In the genomic region with DNA sequence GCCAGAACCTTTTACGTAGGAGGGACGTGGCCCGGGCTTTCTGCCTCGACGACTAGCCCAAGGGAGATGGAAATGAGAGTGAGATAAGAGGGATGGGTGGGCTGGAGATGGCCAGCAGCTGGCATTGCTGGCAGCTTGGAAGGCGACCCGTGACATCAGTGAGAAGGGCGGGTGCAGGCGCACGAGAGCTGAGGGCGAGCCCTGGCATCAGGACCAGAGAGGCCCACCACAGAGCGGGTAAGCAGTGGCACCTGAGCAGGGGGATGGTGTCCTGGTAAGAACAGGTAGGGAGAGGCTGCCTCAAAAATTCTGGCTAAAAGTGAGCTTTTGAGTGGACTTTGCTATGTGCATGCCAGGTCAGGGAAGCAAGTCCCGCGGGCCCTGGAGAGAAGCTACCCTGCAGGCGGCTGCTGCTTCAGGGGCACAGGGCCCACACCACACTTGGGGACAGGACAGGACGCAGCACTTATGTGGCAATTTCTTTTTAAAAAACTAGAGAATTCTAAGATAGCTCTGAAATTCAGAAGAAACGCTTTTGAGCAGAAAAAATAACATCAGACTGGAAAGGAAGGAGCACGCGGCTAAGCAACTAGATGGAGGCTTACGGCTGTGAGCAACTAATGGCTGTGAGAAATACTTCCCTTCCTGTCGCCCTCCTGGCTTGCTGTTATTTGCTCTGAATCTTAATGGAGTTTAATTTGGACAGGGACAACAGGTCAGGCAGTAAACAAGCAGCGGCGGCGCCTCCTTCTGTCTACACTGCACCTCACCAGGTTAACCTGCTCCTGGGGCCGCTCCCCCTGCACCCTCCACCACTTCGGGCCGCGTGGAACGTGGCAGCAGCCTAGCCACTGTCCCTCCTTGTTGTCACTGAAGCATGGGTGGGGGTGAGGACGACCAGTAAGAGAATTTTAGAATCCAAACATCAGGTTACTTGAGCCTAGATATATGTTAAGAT, we compare ENCODE assay signal across 9 cellular contexts. TPM values are rescaled to one million over a fixed set of nuclear protein-coding genes. Genes with fewer than 3 reads are reported as not detected.
DNase-seq lines count a peak whose midpoint lies in the region; ATAC-seq and TF ChIP-seq lines count a peak whose summit lies in the region.
"Had no signal": no experiment of that assay in that cellular context is flagged by ENCODE, and none has a peak within 500 bp of the region (broad histone marks: within the 10 kb centered on the region; RNA-seq: fewer than 3 reads in every experiment).

No MANE protein-coding gene starts in this region.

- ATAC-seq in activated T-cell treated with anti-CD3 and anti-CD28 coated beads, Interleukin-2, amount 50 U/mL, for 4 hours: no peak
- ATAC-seq in activated CD8-positive, alpha-beta T cell treated with anti-CD3 and anti-CD28 coated beads, Interleukin-2, amount 10 ng/mL, durations not matched to agents 7 days and 5 days: no peak
- no peak for ATAC-seq in GM21717 (IDR thresholded peaks at IDR 0.05; ENCODE audit: unreplicated experiment)

- H3K36me3 ChIP-seq in stomach: peaks cover 0 to 9% (median 3%) of the 10 kb centered on the region in 4 donors

- H3K9me3 Mint-ChIP-seq in activated T-cell treated with anti-CD3 and anti-CD28 coated beads, Interleukin-2, amount 50 U/mL, for 4 hours: peaks cover 3% of the 10 kb centered on the region
- H3K9me3 Mint-ChIP-seq in activated CD8-positive, alpha-beta T cell treated with anti-CD3 and anti-CD28 coated beads, Interleukin-2, amount 10 ng/mL, durations not matched to agents 7 days and 5 days (ENCODE audit: insufficient read depth): no peaks in the 10 kb centered on the region
- H3K9me3 Mint-ChIP-seq in immature natural killer cell: no peaks in the 10 kb centered on the region

- TF ChIP-seq CTCF in stomach (IDR thresholded peaks at IDR 0.05): no peak

- H3K27ac Mint-ChIP-seq in activated CD8-positive, alpha-beta T cell treated with anti-CD3 and anti-CD28 coated beads, Interleukin-2, amount 10 ng/mL, durations not matched to agents 7 days and 5 days: peak overlapping the region; percentile 66
- peak overlapping the region in 3 of 6 donors; percentile 14 to 77 (median 74) for H3K27ac Mint-ChIP-seq in immature natural killer cell

- H3K27me3 Mint-ChIP-seq in activated T-cell treated with anti-CD3 and anti-CD28 coated beads, Interleukin-2, amount 50 U/mL, for 4 hours (ENCODE audit: low read depth): no peaks in the 10 kb centered on the region
- H3K27me3 Mint-ChIP-seq in activated CD8-positive, alpha-beta T cell treated with anti-CD3 and anti-CD28 coated beads, Interleukin-2, amount 10 ng/mL, durations not matched to agents 7 days and 5 days (ENCODE audit: low read depth): no peaks in the 10 kb centered on the region
- H3K27me3 Mint-ChIP-seq in immature natural killer cell (ENCODE audit: low read depth in 3 of 3): peaks cover 0 to 4% (median 0%) of the 10 kb centered on the region in 3 donors

- no peak for DNase-seq in activated T-cell treated with anti-CD3 and anti-CD28 coated beads, Interleukin-2, amount 50 U/mL, for 4 hours
- DNase-seq in activated T-cell treated with anti-CD3 and anti-CD28 coated beads, Interleukin-2, amount 50 U/mL, for 48 hours: no peak
- DNase-seq in activated CD8-positive, alpha-beta T cell treated with anti-CD3 and anti-CD28 coated beads, Interleukin-2, amount 10 ng/mL, durations not matched to agents 7 days and 5 days: no peak
- DNase-seq in immature natural killer cell: no peak
- no peak for DNase-seq in stomach
- no peak for DNase-seq in NCI-H524 (lab: John Stamatoyannopoulos, UW)
- DNase-seq in SIG-M5 treated with dmso at 0.1 percent for 504 hours (lab: John Stamatoyannopoulos, UW; ENCODE audit: unreplicated experiment): no peak
- DNase-seq: activated naive CD4-positive, alpha-beta T cell had no signal

- TF ChIP-seq EP300 in stomach (IDR thresholded peaks at IDR 0.05): no peak

- H3K27me3 ChIP-seq in stomach: no peaks in the 10 kb centered on the region

- CTCF ChIA-PET in activated CD8-positive, alpha-beta T cell treated with anti-CD3 and anti-CD28 coated beads, Interleukin-2, amount 10 ng/mL, durations not matched to agents 7 days and 5 days (lab: Charles Lee): no interaction called here

- intact Hi-C loops in stomach (cut with DNase I; ENCODE audit: low total_unique reads): no loop called here

- whole genome bisulfite sequencing in stomach, 5 donors: 69 to 84% (median 76%) methylated on average over 30 of the region's 30 CpGs

- H3K4me3 Mint-ChIP-seq in activated T-cell treated with anti-CD3 and anti-CD28 coated beads, Interleukin-2, amount 50 U/mL, for 4 hours: peak overlapping the region; percentile 31
- H3K4me3 Mint-ChIP-seq in activated CD8-positive, alpha-beta T cell treated with anti-CD3 and anti-CD28 coated beads, Interleukin-2, amount 10 ng/mL, durations not matched to agents 7 days and 5 days: peak overlapping the region; percentile 22
- peak overlapping the region in 3 of 5 donors; percentile 23 to 83 (median 47) for H3K4me3 Mint-ChIP-seq in immature natural killer cell

- peak overlapping the region; percentile 35 to 72 (median 55) for H3K27ac ChIP-seq in stomach

- H3K4me1 ChIP-seq in stomach: peaks cover 13 to 46% (median 36%) of the 10 kb centered on the region in 4 donors

- POLR2A ChIA-PET in activated CD8-positive, alpha-beta T cell treated with anti-CD3 and anti-CD28 coated beads, Interleukin-2, amount 10 ng/mL, durations not matched to agents 7 days and 5 days (lab: Charles Lee): interaction anchor here (2.0 kb wide), 1 partner anchor 70 kb away, joined by 5 read pairs; the partner anchor contains the start of gene DTYMK

- no peak for TF ChIP-seq POLR2A in stomach (IDR thresholded peaks at IDR 0.05)

- H3K4me1 Mint-ChIP-seq in activated T-cell treated with anti-CD3 and anti-CD28 coated beads, Interleukin-2, amount 50 U/mL, for 4 hours (ENCODE audit: low read depth): peaks cover 46% of the 10 kb centered on the region
- H3K4me1 Mint-ChIP-seq in activated CD8-positive, alpha-beta T cell treated with anti-CD3 and anti-CD28 coated beads, Interleukin-2, amount 10 ng/mL, durations not matched to agents 7 days and 5 days (ENCODE audit: low read depth): peaks cover 44% of the 10 kb centered on the region
- H3K4me1 Mint-ChIP-seq in immature natural killer cell: peaks cover 22 to 24% of the 10 kb centered on the region in 2 donors

- peaks cover 19% of the 10 kb centered on the region for H3K36me3 Mint-ChIP-seq in activated T-cell treated with anti-CD3 and anti-CD28 coated beads, Interleukin-2, amount 50 U/mL, for 4 hours (ENCODE audit: insufficient read depth)
- H3K36me3 Mint-ChIP-seq in activated CD8-positive, alpha-beta T cell treated with anti-CD3 and anti-CD28 coated beads, Interleukin-2, amount 10 ng/mL, durations not matched to agents 7 days and 5 days (ENCODE audit: low read depth): peaks cover 18% of the 10 kb centered on the region
- H3K36me3 Mint-ChIP-seq in immature natural killer cell: peaks cover 0 to 5% (median 4%) of the 10 kb centered on the region in 3 donors

- H3K4me3 ChIP-seq in stomach: peak overlapping the region; percentile 26 to 50 (median 38)

- H3K9me3 ChIP-seq in stomach: no peaks in the 10 kb centered on the region

RNA-seq across cellular contexts. Expression of gene THAP4, which starts 20.5 kb away (rescaled TPM):
- total RNA-seq in activated T-cell treated with anti-CD3 and anti-CD28 coated beads, Interleukin-2, amount 50 U/mL, for 4 hours: 10 to 100 TPM; 58.6 to 61.8 (median 59.0) TPM
- total RNA-seq in activated CD8-positive, alpha-beta T cell treated with anti-CD3 and anti-CD28 coated beads, Interleukin-2, amount 10 ng/mL, durations not matched to agents 7 days and 5 days: 10 to 100 TPM; 32.3 to 37.4 TPM
- 10 to 100 TPM; 20.0 to 39.5 (median 29.4) TPM for polyA plus RNA-seq in immature natural killer cell
- 100 to 1,000 TPM in 1 of 5 donors, 10 to 100 TPM in 4; 16.0 to 172 (median 33.0) TPM for total RNA-seq in stomach
- 10 to 100 TPM; 53.8 to 64.1 (median 58.9) TPM for polyA plus RNA-seq in stomach

RNA-seq across cellular contexts. Expression of gene ATG4B, which starts 21.0 kb away (rescaled TPM):
- total RNA-seq in activated T-cell treated with anti-CD3 and anti-CD28 coated beads, Interleukin-2, amount 50 U/mL, for 4 hours: 10 to 100 TPM; 72.6 to 82.4 (median 75.3) TPM
- total RNA-seq in activated CD8-positive, alpha-beta T cell treated with anti-CD3 and anti-CD28 coated beads, Interleukin-2, amount 10 ng/mL, durations not matched to agents 7 days and 5 days: 10 to 100 TPM; 81.2 to 94.6 TPM
- polyA plus RNA-seq in immature natural killer cell: 10 to 100 TPM; 70.5 to 78.9 (median 77.2) TPM
- 100 to 1,000 TPM in 2 of 5 donors, 10 to 100 TPM in 3; 45.5 to 162 (median 98.5) TPM for total RNA-seq in stomach
- 10 to 100 TPM; 31.5 to 42.5 (median 36.7) TPM for polyA plus RNA-seq in stomach

RNA-seq across cellular contexts. Expression of gene BOK, which starts 57.9 kb away (rescaled TPM):
- under 1 TPM; 0.15 to 0.19 (median 0.16) TPM for total RNA-seq in activated T-cell treated with anti-CD3 and anti-CD28 coated beads, Interleukin-2, amount 50 U/mL, for 4 hours
- not detected for total RNA-seq in activated CD8-positive, alpha-beta T cell treated with anti-CD3 and anti-CD28 coated beads, Interleukin-2, amount 10 ng/mL, durations not matched to agents 7 days and 5 days
- 10 to 100 TPM; 15.2 to 21.4 (median 17.2) TPM for polyA plus RNA-seq in immature natural killer cell
- total RNA-seq in stomach: 100 to 1,000 TPM in 1 of 5 donors, 10 to 100 TPM in 4; 13.0 to 112 (median 69.4) TPM
- 10 to 100 TPM; 14.7 to 31.0 (median 21.6) TPM for polyA plus RNA-seq in stomach

Comparison
In these comparisons a context has a peak if more than half of its experiments do, and no peak if none do; other contexts are left out.
1. RNA of gene BOK, which starts 57.9 kb away (total RNA-seq): 13.0 to 112 TPM in stomach; 0.15 to 0.19 TPM in activated T-cell treated with anti-CD3 and anti-CD28 coated beads, Interleukin-2, amount 50 U/mL, for 4 hours and not detected in activated CD8-positive, alpha-beta T cell treated with anti-CD3 and anti-CD28 coated beads, Interleukin-2, amount 10 ng/mL, durations not matched to agents 7 days and 5 days; every median in the first group is over 10 times any median in the second.
2. Peak in every context shown above with its lines, with median percentiles within 50 percentile points of each other: H3K4me3 Mint-ChIP-seq.